In genomic region chr12:121399391-121400331, GRCh38 we compare ENCODE assay signal across 1 cellular context.
TF ChIP-seq lines count a peak whose summit lies in the region.

A gene with protein sequence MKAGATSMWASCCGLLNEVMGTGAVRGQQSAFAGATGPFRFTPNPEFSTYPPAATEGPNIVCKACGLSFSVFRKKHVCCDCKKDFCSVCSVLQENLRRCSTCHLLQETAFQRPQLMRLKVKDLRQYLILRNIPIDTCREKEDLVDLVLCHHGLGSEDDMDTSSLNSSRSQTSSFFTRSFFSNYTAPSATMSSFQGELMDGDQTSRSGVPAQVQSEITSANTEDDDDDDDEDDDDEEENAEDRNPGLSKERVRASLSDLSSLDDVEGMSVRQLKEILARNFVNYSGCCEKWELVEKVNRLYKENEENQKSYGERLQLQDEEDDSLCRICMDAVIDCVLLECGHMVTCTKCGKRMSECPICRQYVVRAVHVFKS (plus strand): TSS chr12:121400118. CDS start chr12:121400213, 95 bp downstream.

TF ChIP-seq in HepG2, 621 proteins besides CTCF, POLR2A, EP300 and RAD21 (continued from another document and continues in another):
- TF ChIP-seq DR1 (CRISPR knock-in tag; IDR thresholded peaks at IDR 0.05) (peak; percentile 95), PAX8 (CRISPR knock-in tag; IDR thresholded peaks at IDR 0.05; ENCODE audit: borderline replicate concordance) (no peak), ZNF552 (CRISPR knock-in tag; IDR thresholded peaks at IDR 0.05; ENCODE audit: borderline replicate concordance) (no peak), ZNF644 (CRISPR knock-in tag; IDR thresholded peaks at IDR 0.05; ENCODE audit: low read depth) (no peak), HNRNPK (IDR thresholded peaks at IDR 0.05; ENCODE audit: low read depth, low read length, poor library complexity, severe bottlenecking) (no peak), DNMT3B (CRISPR knock-in tag; conservative IDR thresholded peaks at IDR 0.05) (no peak), ZNF598 (CRISPR knock-in tag; IDR thresholded peaks at IDR 0.05; ENCODE audit: borderline replicate concordance) (no peak; the same call in 1 of the 2 replicates), FIP1L1 (IDR thresholded peaks at IDR 0.05; ENCODE audit: borderline replicate concordance, insufficient read depth, low read depth, low read length) (no peak; the same call in 1 of the 2 replicates), MTA1 (CRISPR knock-in tag; IDR thresholded peaks at IDR 0.05; ENCODE audit: borderline replicate concordance) (no peak), HNF4G (IDR thresholded peaks at IDR 0.05; ENCODE audit: borderline replicate concordance, low read depth, low read length) (no peak), HNF4G (CRISPR knock-in tag; IDR thresholded peaks at IDR 0.05; ENCODE audit: borderline replicate concordance, low read depth) (no peak), ELF4 (CRISPR knock-in tag; IDR thresholded peaks at IDR 0.05; ENCODE audit: borderline replicate concordance) (no peak), HNRNPUL1 (IDR thresholded peaks at IDR 0.05; ENCODE audit: low read depth, low read length) (no peak), BRD4 (CRISPR knock-in tag; IDR thresholded peaks at IDR 0.05) (peak; percentile 78), CBX5 (CRISPR knock-in tag; IDR thresholded peaks at IDR 0.05; ENCODE audit: borderline replicate concordance) (no peak), MBNL3 (CRISPR knock-in tag; conservative IDR thresholded peaks at IDR 0.05) (no peak), AKAP8 (CRISPR knock-in tag; IDR thresholded peaks at IDR 0.05) (no peak), ZNF570 (CRISPR knock-in tag; IDR thresholded peaks at IDR 0.05; ENCODE audit: borderline replicate concordance) (no peak), MXD3 (CRISPR knock-in tag; IDR thresholded peaks at IDR 0.05) (no peak; the same call in none of the 2 replicates), PLSCR1 (CRISPR knock-in tag; IDR thresholded peaks at IDR 0.05; ENCODE audit: borderline replicate concordance) (0 out of 2 replicates have a peak, but pooled peaks have one; percentile 66), ZNF354B (CRISPR knock-in tag; IDR thresholded peaks at IDR 0.05) (no peak), ZNF790 (CRISPR knock-in tag; IDR thresholded peaks at IDR 0.05; ENCODE audit: borderline replicate concordance) (peak; percentile 84), SOX13 (IDR thresholded peaks at IDR 0.05) (no peak), SOX13 (CRISPR knock-in tag; conservative IDR thresholded peaks at IDR 0.05 in 1 of 2, IDR thresholded peaks at IDR 0.05 in 1 of 2) (peak in 1 of 2 experiments; percentile 11; a peak in 1 of 4 replicates), FOSL2 (CRISPR knock-in tag; IDR thresholded peaks at IDR 0.05) (peak; percentile 55), RXRA (CRISPR knock-in tag; IDR thresholded peaks at IDR 0.05) (0 out of 2 replicates have a peak, but pooled peaks have one; percentile 11), MTF1 (CRISPR knock-in tag; IDR thresholded peaks at IDR 0.05) (no peak), KDM1A (CRISPR knock-in tag; IDR thresholded peaks at IDR 0.05) (no peak), ASH2L (IDR thresholded peaks at IDR 0.05; ENCODE audit: insufficient read length, low read depth, low read length) (peak; percentile 67), TCF7L2 (IDR thresholded peaks at IDR 0.05; ENCODE audit: low read depth, low read length) (no peak), ZNF432 (CRISPR knock-in tag; IDR thresholded peaks at IDR 0.05; ENCODE audit: borderline replicate concordance) (no peak), HOXA3 (CRISPR knock-in tag; IDR thresholded peaks at IDR 0.05) (peak; percentile 86), YEATS2 (CRISPR knock-in tag; IDR thresholded peaks at IDR 0.05; ENCODE audit: borderline replicate concordance) (peak; percentile 83; the same call in 1 of the 2 replicates), HOXA9 (CRISPR knock-in tag; IDR thresholded peaks at IDR 0.05; ENCODE audit: borderline replicate concordance) (no peak), ELF1 (CRISPR knock-in tag; IDR thresholded peaks at IDR 0.05) (peak; percentile 82), HIVEP1 (CRISPR knock-in tag; IDR thresholded peaks at IDR 0.05) (peak; percentile 89)
- TF ChIP-seq, protein P1, sequence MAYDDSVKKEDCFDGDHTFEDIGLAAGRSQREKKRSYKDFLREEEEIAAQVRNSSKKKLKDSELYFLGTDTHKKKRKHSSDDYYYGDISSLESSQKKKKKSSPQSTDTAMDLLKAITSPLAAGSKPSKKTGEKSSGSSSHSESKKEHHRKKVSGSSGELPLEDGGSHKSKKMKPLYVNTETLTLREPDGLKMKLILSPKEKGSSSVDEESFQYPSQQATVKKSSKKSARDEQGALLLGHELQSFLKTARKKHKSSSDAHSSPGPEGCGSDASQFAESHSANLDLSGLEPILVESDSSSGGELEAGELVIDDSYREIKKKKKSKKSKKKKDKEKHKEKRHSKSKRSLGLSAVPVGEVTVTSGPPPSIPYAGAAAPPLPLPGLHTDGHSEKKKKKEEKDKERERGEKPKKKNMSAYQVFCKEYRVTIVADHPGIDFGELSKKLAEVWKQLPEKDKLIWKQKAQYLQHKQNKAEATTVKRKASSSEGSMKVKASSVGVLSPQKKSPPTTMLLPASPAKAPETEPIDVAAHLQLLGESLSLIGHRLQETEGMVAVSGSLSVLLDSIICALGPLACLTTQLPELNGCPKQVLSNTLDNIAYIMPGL (CRISPR knock-in tag; IDR thresholded peaks at IDR 0.05; ENCODE audit: borderline replicate concordance in 1 of 2, low read depth in 1 of 2): peak; percentile 15 to 60; a peak in 1 of 4 replicates
- TF ChIP-seq, protein P2, sequence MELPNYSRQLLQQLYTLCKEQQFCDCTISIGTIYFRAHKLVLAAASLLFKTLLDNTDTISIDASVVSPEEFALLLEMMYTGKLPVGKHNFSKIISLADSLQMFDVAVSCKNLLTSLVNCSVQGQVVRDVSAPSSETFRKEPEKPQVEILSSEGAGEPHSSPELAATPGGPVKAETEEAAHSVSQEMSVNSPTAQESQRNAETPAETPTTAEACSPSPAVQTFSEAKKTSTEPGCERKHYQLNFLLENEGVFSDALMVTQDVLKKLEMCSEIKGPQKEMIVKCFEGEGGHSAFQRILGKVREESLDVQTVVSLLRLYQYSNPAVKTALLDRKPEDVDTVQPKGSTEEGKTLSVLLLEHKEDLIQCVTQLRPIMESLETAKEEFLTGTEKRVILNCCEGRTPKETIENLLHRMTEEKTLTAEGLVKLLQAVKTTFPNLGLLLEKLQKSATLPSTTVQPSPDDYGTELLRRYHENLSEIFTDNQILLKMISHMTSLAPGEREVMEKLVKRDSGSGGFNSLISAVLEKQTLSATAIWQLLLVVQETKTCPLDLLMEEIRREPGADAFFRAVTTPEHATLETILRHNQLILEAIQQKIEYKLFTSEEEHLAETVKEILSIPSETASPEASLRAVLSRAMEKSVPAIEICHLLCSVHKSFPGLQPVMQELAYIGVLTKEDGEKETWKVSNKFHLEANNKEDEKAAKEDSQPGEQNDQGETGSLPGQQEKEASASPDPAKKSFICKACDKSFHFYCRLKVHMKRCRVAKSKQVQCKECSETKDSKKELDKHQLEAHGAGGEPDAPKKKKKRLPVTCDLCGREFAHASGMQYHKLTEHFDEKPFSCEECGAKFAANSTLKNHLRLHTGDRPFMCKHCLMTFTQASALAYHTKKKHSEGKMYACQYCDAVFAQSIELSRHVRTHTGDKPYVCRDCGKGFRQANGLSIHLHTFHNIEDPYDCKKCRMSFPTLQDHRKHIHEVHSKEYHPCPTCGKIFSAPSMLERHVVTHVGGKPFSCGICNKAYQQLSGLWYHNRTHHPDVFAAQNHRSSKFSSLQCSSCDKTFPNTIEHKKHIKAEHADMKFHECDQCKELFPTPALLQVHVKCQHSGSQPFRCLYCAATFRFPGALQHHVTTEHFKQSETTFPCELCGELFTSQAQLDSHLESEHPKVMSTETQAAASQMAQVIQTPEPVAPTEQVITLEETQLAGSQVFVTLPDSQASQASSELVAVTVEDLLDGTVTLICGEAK (IDR thresholded peaks at IDR 0.05): no peak
- TF ChIP-seq, protein P2 (CRISPR knock-in tag; IDR thresholded peaks at IDR 0.05): no peak; the same call in 1 of the 2 replicates
- TF ChIP-seq, protein P3, sequence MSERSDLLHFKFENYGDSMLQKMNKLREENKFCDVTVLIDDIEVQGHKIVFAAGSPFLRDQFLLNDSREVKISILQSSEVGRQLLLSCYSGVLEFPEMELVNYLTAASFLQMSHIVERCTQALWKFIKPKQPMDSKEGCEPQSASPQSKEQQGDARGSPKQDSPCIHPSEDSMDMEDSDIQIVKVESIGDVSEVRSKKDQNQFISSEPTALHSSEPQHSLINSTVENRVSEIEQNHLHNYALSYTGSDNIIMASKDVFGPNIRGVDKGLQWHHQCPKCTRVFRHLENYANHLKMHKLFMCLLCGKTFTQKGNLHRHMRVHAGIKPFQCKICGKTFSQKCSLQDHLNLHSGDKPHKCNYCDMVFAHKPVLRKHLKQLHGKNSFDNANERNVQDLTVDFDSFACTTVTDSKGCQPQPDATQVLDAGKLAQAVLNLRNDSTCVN (CRISPR knock-in tag; IDR thresholded peaks at IDR 0.05; ENCODE audit: borderline replicate concordance): no peak; the same call in 1 of the 2 replicates
- TF ChIP-seq, protein P4, sequence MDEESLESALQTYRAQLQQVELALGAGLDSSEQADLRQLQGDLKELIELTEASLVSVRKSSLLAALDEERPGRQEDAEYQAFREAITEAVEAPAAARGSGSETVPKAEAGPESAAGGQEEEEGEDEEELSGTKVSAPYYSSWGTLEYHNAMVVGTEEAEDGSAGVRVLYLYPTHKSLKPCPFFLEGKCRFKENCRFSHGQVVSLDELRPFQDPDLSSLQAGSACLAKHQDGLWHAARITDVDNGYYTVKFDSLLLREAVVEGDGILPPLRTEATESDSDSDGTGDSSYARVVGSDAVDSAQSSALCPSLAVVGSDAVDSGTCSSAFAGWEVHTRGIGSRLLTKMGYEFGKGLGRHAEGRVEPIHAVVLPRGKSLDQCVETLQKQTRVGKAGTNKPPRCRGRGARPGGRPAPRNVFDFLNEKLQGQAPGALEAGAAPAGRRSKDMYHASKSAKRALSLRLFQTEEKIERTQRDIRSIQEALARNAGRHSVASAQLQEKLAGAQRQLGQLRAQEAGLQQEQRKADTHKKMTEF (CRISPR knock-in tag; IDR thresholded peaks at IDR 0.05): peak; percentile 80
- TF ChIP-seq, protein P5, sequence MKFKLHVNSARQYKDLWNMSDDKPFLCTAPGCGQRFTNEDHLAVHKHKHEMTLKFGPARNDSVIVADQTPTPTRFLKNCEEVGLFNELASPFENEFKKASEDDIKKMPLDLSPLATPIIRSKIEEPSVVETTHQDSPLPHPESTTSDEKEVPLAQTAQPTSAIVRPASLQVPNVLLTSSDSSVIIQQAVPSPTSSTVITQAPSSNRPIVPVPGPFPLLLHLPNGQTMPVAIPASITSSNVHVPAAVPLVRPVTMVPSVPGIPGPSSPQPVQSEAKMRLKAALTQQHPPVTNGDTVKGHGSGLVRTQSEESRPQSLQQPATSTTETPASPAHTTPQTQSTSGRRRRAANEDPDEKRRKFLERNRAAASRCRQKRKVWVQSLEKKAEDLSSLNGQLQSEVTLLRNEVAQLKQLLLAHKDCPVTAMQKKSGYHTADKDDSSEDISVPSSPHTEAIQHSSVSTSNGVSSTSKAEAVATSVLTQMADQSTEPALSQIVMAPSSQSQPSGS (CRISPR knock-in tag; IDR thresholded peaks at IDR 0.05): 0 out of 2 replicates have a peak, but pooled peaks have one; percentile 66
- TF ChIP-seq, protein P6, sequence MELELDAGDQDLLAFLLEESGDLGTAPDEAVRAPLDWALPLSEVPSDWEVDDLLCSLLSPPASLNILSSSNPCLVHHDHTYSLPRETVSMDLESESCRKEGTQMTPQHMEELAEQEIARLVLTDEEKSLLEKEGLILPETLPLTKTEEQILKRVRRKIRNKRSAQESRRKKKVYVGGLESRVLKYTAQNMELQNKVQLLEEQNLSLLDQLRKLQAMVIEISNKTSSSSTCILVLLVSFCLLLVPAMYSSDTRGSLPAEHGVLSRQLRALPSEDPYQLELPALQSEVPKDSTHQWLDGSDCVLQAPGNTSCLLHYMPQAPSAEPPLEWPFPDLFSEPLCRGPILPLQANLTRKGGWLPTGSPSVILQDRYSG (CRISPR knock-in tag; IDR thresholded peaks at IDR 0.05): no peak
